In genomic region chr12:104459556-104459909, GRCh38 we compare ENCODE assay signal across 8 cellular contexts. TPM values are rescaled to one million over a fixed set of nuclear protein-coding genes. Genes with fewer than 3 reads are reported as not detected.
A peak's percentile ranks its signal among the peaks of the same experiment; 100 is the strongest.
DNase-seq lines count a peak whose midpoint lies in the region; ATAC-seq and TF ChIP-seq lines count a peak whose summit lies in the region.

No MANE protein-coding gene starts in this region.

- no peaks in the 10 kb centered on the region for H3K27me3 ChIP-seq in Peyer's patch
- no peaks in the 10 kb centered on the region for H3K27me3 ChIP-seq in prostate gland (replicated peaks; ENCODE audit: insufficient read depth)

- H3K27ac ChIP-seq in Peyer's patch (peak overlapping the region; percentile 79 to 97 (median 82)), prostate gland (peak overlapping the region; percentile 66 to 80)

- no peaks in the 10 kb centered on the region for H3K36me3 ChIP-seq in Peyer's patch
- no peaks in the 10 kb centered on the region for H3K36me3 ChIP-seq in prostate gland

- WGBS in prostate gland = 52% methylated on average over 1 of the region's 1 CpG

- intact Hi-C loops in prostate gland (cut with DNase I) = no loop called here

- TF ChIP-seq POLR2A in Peyer's patch (IDR thresholded peaks at IDR 0.05) = no peak
- no peak for TF ChIP-seq POLR2A in prostate gland (IDR thresholded peaks at IDR 0.05)

- no peak for DNase-seq in GM12864 (ENCODE audit: low read depth)
- DNase-seq in Peyer's patch = no peak
- DNase-seq in epithelial cell of proximal tubule (ENCODE audit: low read depth) = no peak
- DNase-seq in prostate gland (ENCODE audit: low spot score) = no peak
- no peak for DNase-seq in stimulated activated naive CD4-positive, alpha-beta T cell (lab: John Stamatoyannopoulos, UW)
- DNase-seq in NCI-H1092 (lab: John Stamatoyannopoulos, UW) = no peak
- DNase-seq in cortex of kidney (lab: John Stamatoyannopoulos, UW) = no peak

- no peaks in the 10 kb centered on the region for H3K9me3 ChIP-seq in Peyer's patch
- H3K9me3 ChIP-seq in prostate gland = no peaks in the 10 kb centered on the region

- ATAC-seq in HG03460 (IDR thresholded peaks at IDR 0.05; ENCODE audit: unreplicated experiment) = no peak

- H3K4me1 ChIP-seq in Peyer's patch = peaks cover 0 to 26% (median 7%) of the 10 kb centered on the region in 4 donors
- H3K4me1 ChIP-seq in prostate gland (replicated peaks) = no peaks in the 10 kb centered on the region

- TF ChIP-seq CTCF in GM12864 (IDR thresholded peaks at IDR 0.05; ENCODE audit: low read depth, low read length, missing control alignments) (no peak), Peyer's patch (IDR thresholded peaks at IDR 0.05) (no peak), epithelial cell of proximal tubule (conservative IDR thresholded peaks at IDR 0.05; ENCODE audit: low read depth, low read length) (no peak), prostate gland (IDR thresholded peaks at IDR 0.05) (no peak)

- H3K4me3 ChIP-seq in GM12864 (ENCODE audit: low read depth, low read length) (peak overlapping the region; percentile 98), Peyer's patch (peak overlapping the region; percentile 66 to 99 (median 73)), epithelial cell of proximal tubule (ENCODE audit: low read depth, low read length) (peak overlapping the region; percentile 95), prostate gland (peak overlapping the region in 1 of 2 donors; percentile 68)

RNA-seq across cellular contexts. Expression of gene CHST11, which starts 2.8 kb away (rescaled TPM):
- total RNA-seq in Peyer's patch (100 to 1,000 TPM in 1 of 4 donors, 10 to 100 TPM in 2, 1 to 10 TPM in 1; 9.9 to 119 (median 15.6) TPM), epithelial cell of proximal tubule (33.8 and 44.3 TPM in 2 replicates), prostate gland (10 to 100 TPM; 10.4 to 25.4 TPM)
